ENCODE assay signal across 19 cellular contexts in the genomic region with DNA sequence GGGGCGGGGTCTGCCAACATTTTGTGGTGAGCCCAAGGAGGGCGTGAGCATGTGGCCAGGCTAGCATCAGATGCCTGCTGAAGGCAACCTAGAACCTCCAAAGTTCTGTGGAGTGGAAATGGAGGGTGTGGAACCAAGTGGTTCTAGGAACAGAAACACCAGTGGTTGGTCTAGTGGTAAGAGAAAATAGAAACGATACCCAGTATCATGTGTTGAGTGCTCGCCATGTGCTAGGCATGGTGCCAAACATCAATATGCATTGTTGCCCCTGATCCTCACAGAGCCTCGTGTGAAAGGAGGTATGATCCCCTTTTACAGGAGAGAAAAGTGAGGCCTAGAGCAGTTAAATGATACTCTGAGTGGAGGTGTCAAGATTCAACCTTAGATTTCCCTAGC. TPM values are rescaled to one million over a fixed set of nuclear protein-coding genes. Genes with fewer than 3 reads are reported as not detected.
"Had no signal": no experiment of that assay in that cellular context is flagged by ENCODE, and none has a peak within 500 bp of the region (broad histone marks: within the 10 kb centered on the region; RNA-seq: fewer than 3 reads in every experiment).

No MANE protein-coding gene starts in this region.

- H3K27ac ChIP-seq: RWPE1, SJCRH30 had no signal

- H3K36me3 ChIP-seq: MG63, SJCRH30 had no signal

- H3K27me3 ChIP-seq: MG63, SJCRH30 had no signal

- DNase-seq: Karpas-422, KBM-7, MG63, NCI-H1048, NCI-H1105, NCI-H1417, NCI-H1436 treated with DMSO at 0.1 percent for 48 hours, NCI-H1694, NCI-H187 treated with DMSO at 0.1 percent for 48 hours, NCI-H2029 treated with DMSO at 0.1 percent for 48 hours, NCI-H2107, NCI-H2227 treated with DMSO at 0.1 percent for 48 hours, NCI-H524, NCI-H526 treated with DMSO at 0.1 percent for 48 hours, NCI-H748 treated with DMSO at 0.1 percent for 48 hours, SHP77, SJCRH30 had no signal

- H3K9me3 ChIP-seq: MG63, SJCRH30 had no signal

- H3K4me3 ChIP-seq: MG63, SJCRH30 had no signal

RNA-seq across cellular contexts. Expression of a gene that starts 31.5 kb away (rescaled TPM):
- total RNA-seq: HT-29 had no signal
